24 cellular contexts compared by ENCODE assay signal in the genomic region with DNA sequence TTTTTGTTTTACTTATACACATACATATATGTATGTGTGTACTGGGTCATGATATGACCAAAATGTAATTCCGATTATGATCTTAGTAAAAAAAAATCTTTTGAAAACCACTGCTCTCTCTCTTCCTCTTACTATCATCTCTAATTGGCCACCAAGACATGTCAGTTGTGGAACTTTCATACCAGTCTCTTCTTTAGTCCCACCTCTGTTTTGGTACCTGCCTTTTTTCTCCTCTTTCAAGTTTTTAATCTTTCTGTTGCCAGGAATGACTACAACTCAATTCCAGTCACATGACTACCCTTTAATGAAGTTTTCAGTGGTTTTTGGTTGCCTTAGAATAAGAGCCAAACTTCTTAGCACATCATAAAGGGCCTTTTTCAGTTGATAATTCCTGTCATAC. TPM values are rescaled to one million over a fixed set of nuclear protein-coding genes. Genes with fewer than 3 reads are reported as not detected.
A peak's percentile ranks its signal among the peaks of the same experiment; 100 is the strongest.
DNase-seq lines count a peak whose midpoint lies in the region; ATAC-seq lines count a peak whose summit lies in the region.
"Had no signal": no experiment of that assay in that cellular context is flagged by ENCODE, and none has a peak within 500 bp of the region (broad histone marks: within the 10 kb centered on the region; RNA-seq: fewer than 3 reads in every experiment).

No MANE protein-coding gene starts in this region.

- no peaks in the 10 kb centered on the region for H3K36me3 Mint-ChIP-seq in activated CD8-positive, alpha-beta memory T cell treated with anti-CD3 and anti-CD28 coated beads, Interleukin-2, amount 10 ng/mL, durations not matched to agents 7 days and 5 days
- H3K36me3 Mint-ChIP-seq in activated T-helper 17 cell treated with anti-CD3 and anti-CD28 coated beads, Interleukin-2, amount 50 U/mL, for 72 hours (ENCODE audit: low read depth): no peaks in the 10 kb centered on the region
- H3K36me3 Mint-ChIP-seq: CD14-positive monocyte had no signal

- no peak overlapping the region for H3K27ac Mint-ChIP-seq in activated CD8-positive, alpha-beta memory T cell treated with anti-CD3 and anti-CD28 coated beads, Interleukin-2, amount 10 ng/mL, durations not matched to agents 7 days and 5 days
- H3K27ac Mint-ChIP-seq in stimulated activated naive CD8-positive, alpha-beta T cell treated with anti-CD3 and anti-CD28 coated beads, Interleukin-15, amount 100 ng/mL, for 72 hours: no peak overlapping the region
- H3K27ac Mint-ChIP-seq in activated T-helper 17 cell treated with anti-CD3 and anti-CD28 coated beads, Interleukin-2, amount 50 U/mL, for 72 hours: peak overlapping the region; percentile 9
- H3K27ac Mint-ChIP-seq: B cell, CD14-positive monocyte had no signal

- peak; percentile 36 for ATAC-seq in activated CD8-positive, alpha-beta memory T cell treated with anti-CD3 and anti-CD28 coated beads, Interleukin-2, amount 10 ng/mL, durations not matched to agents 7 days and 5 days
- ATAC-seq in stimulated activated naive CD8-positive, alpha-beta T cell treated with anti-CD3 and anti-CD28 coated beads, Interleukin-15, amount 100 ng/mL, for 72 hours: peak; percentile 73
- ATAC-seq in stimulated activated naive CD8-positive, alpha-beta T cell treated with anti-CD3 and anti-CD28 coated beads, Interleukin-15, Interleukin-2, amounts not matched to agents 100 U/mL and 50 U/mL, for 24 hours: no peak
- peak; percentile 91 for ATAC-seq in activated T-helper 17 cell treated with anti-CD3 and anti-CD28 coated beads, Interleukin-2, amount 50 U/mL, for 72 hours (replicated peaks)
- ATAC-seq: A549, Panc1 had no signal

- no peaks in the 10 kb centered on the region for H3K9me3 Mint-ChIP-seq in activated CD8-positive, alpha-beta memory T cell treated with anti-CD3 and anti-CD28 coated beads, Interleukin-2, amount 10 ng/mL, durations not matched to agents 7 days and 5 days (ENCODE audit: low read depth)
- no peaks in the 10 kb centered on the region for H3K9me3 Mint-ChIP-seq in stimulated activated naive CD8-positive, alpha-beta T cell treated with anti-CD3 and anti-CD28 coated beads, Interleukin-15, amount 100 ng/mL, for 72 hours
- no peaks in the 10 kb centered on the region for H3K9me3 Mint-ChIP-seq in activated T-helper 17 cell treated with anti-CD3 and anti-CD28 coated beads, Interleukin-2, amount 50 U/mL, for 72 hours
- H3K9me3 Mint-ChIP-seq: CD14-positive monocyte had no signal

- peaks cover 8% of the 10 kb centered on the region for H3K27me3 Mint-ChIP-seq in activated CD8-positive, alpha-beta memory T cell treated with anti-CD3 and anti-CD28 coated beads, Interleukin-2, amount 10 ng/mL, durations not matched to agents 7 days and 5 days
- H3K27me3 Mint-ChIP-seq in stimulated activated naive CD8-positive, alpha-beta T cell treated with anti-CD3 and anti-CD28 coated beads, Interleukin-15, amount 100 ng/mL, for 72 hours: peaks cover 1% of the 10 kb centered on the region
- H3K27me3 Mint-ChIP-seq in activated T-helper 17 cell treated with anti-CD3 and anti-CD28 coated beads, Interleukin-2, amount 50 U/mL, for 72 hours: no peaks in the 10 kb centered on the region
- H3K27me3 Mint-ChIP-seq: B cell had no signal

- H3K4me3 Mint-ChIP-seq in activated CD8-positive, alpha-beta memory T cell treated with anti-CD3 and anti-CD28 coated beads, Interleukin-2, amount 10 ng/mL, durations not matched to agents 7 days and 5 days: no peak overlapping the region
- no peak overlapping the region for H3K4me3 Mint-ChIP-seq in stimulated activated naive CD8-positive, alpha-beta T cell treated with anti-CD3 and anti-CD28 coated beads, Interleukin-15, amount 100 ng/mL, for 72 hours
- peak overlapping the region; percentile 38 for H3K4me3 Mint-ChIP-seq in activated T-helper 17 cell treated with anti-CD3 and anti-CD28 coated beads, Interleukin-2, amount 50 U/mL, for 72 hours
- H3K4me3 Mint-ChIP-seq: B cell, CD14-positive monocyte had no signal

- CTCF ChIA-PET in activated CD8-positive, alpha-beta memory T cell treated with anti-CD3 and anti-CD28 coated beads, Interleukin-2, amount 10 ng/mL, durations not matched to agents 7 days and 5 days (lab: Charles Lee): no interaction called here

- DNase-seq in activated CD8-positive, alpha-beta memory T cell treated with anti-CD3 and anti-CD28 coated beads, Interleukin-2, amount 10 ng/mL, durations not matched to agents 7 days and 5 days: no peak
- no peak for DNase-seq in activated CD8-positive, alpha-beta memory T cell treated with anti-CD3 and anti-CD28 coated beads, Interleukin-2, amount 50 U/mL, for 48 hours
- DNase-seq in stimulated activated naive CD8-positive, alpha-beta T cell treated with anti-CD3 and anti-CD28 coated beads, Interleukin-15, amount 100 ng/mL, for 72 hours: no peak
- no peak for DNase-seq in stimulated activated naive CD8-positive, alpha-beta T cell treated with anti-CD3 and anti-CD28 coated beads, Interleukin-15, Interleukin-2, amounts not matched to agents 100 U/mL and 50 U/mL, for 24 hours
- no peak for DNase-seq in COLO668 (lab: John Stamatoyannopoulos, UW; ENCODE audit: unreplicated experiment)
- no peak for DNase-seq in NCI-H1048 (lab: John Stamatoyannopoulos, UW)
- no peak for DNase-seq in NCI-H226
- DNase-seq: EL; GOT3; HCEC 1CT; NCI-H1105; NCI-H146; NCI-H2029; NCI-H2227 treated with DMSO at 0.1 percent for 48 hours; NCI-H510A treated with DMSO at 0.1 percent for 48 hours; NCI-H774; NK-92 treated with Interleukin-12 subunit alpha and Interleukin-12 subunit beta, amount 100 ng/mL, for 24 hours; SIG-M5 had no signal

- peaks cover 17% of the 10 kb centered on the region for H3K4me1 Mint-ChIP-seq in activated CD8-positive, alpha-beta memory T cell treated with anti-CD3 and anti-CD28 coated beads, Interleukin-2, amount 10 ng/mL, durations not matched to agents 7 days and 5 days
- peaks cover 7% of the 10 kb centered on the region for H3K4me1 Mint-ChIP-seq in stimulated activated naive CD8-positive, alpha-beta T cell treated with anti-CD3 and anti-CD28 coated beads, Interleukin-15, amount 100 ng/mL, for 72 hours
- peaks cover 22% of the 10 kb centered on the region for H3K4me1 Mint-ChIP-seq in activated T-helper 17 cell treated with anti-CD3 and anti-CD28 coated beads, Interleukin-2, amount 50 U/mL, for 72 hours
- H3K4me1 Mint-ChIP-seq: B cell had no signal

RNA-seq across cellular contexts. Expression of gene RBM44, which starts 17.1 kb away (rescaled TPM):
- total RNA-seq in activated CD8-positive, alpha-beta memory T cell treated with anti-CD3 and anti-CD28 coated beads, Interleukin-2, amount 10 ng/mL, durations not matched to agents 7 days and 5 days: 1 to 10 TPM in 1 of 2 experiments, under 1 TPM in 1; 0.42 to 1.2 TPM
- total RNA-seq in activated T-helper 17 cell treated with anti-CD3 and anti-CD28 coated beads, Interleukin-2, amount 50 U/mL, for 72 hours: 1 to 10 TPM; 2.1 to 3.9 TPM

RNA-seq across cellular contexts. Expression of gene RAMP1, which starts 43.8 kb away (rescaled TPM):
- total RNA-seq in activated CD8-positive, alpha-beta memory T cell treated with anti-CD3 and anti-CD28 coated beads, Interleukin-2, amount 10 ng/mL, durations not matched to agents 7 days and 5 days: 1 to 10 TPM in 1 of 2 experiments, under 1 TPM in 1; 0.64 to 3.9 TPM
- total RNA-seq in activated T-helper 17 cell treated with anti-CD3 and anti-CD28 coated beads, Interleukin-2, amount 50 U/mL, for 72 hours: under 1 TPM in 1 of 2 donors, not detected in 1; 0.54 TPM
- total RNA-seq: HT1080 had no signal
